ENCODE assay signal across 6 cellular contexts in the genomic region with DNA sequence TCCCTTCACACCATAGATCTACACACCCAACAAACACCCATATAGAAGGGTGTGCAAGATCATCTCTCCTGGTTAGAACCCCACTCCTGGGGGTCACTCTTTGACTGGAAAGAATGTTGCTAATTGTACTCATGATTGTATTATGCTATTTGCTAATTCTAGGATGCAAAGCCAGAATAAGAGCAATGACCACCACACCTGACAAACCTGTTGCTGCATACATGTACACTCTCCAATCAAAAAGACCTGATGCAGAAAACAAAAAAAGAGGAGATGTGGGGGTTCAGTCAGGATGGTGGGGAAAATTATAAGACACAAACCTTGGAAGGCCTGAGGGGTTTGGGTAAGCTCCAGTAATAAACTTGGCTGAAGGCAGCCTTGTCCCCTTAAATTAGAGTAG.
"Had no signal": no experiment of that assay in that cellular context is flagged by ENCODE, and none has a peak within 500 bp of the region (broad histone marks: within the 10 kb centered on the region; RNA-seq: fewer than 3 reads in every experiment).

No MANE protein-coding gene starts in this region.

- H3K9ac ChIP-seq: KMS-11 had no signal

- DNase-seq: KBM-7, KG1 had no signal

- H3K27ac Mint-ChIP-seq: IgD-negative memory B cell had no signal

- H3K27me3 Mint-ChIP-seq: IgD-negative memory B cell had no signal

- H3K4me3 ChIP-seq: K562 had no signal

- H3K27ac ChIP-seq: HL-60, KMS-11 had no signal
